In the genomic region with DNA sequence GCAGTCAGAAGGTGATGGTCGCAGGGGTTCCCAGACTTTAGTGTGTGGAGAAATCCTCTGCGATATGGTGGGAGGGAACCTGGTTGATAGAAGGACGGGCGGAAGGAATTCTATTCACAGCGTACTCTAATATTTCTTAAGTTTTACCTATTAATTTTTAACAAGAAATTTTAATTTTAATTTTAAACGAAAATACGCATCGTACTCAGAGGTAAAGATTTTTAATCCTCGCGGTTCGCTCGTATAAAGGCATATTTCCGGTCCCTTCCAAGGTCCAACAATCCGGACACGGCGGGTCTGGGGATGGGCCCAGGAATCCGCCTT, we compare ENCODE assay signal across 8 cellular contexts. TPM values are rescaled to one million over a fixed set of nuclear protein-coding genes. Genes with fewer than 3 reads are reported as not detected.
A peak's percentile ranks its signal among the peaks of the same experiment; 100 is the strongest.
DNase-seq lines count a peak whose midpoint lies in the region; ATAC-seq and TF ChIP-seq lines count a peak whose summit lies in the region.

No MANE protein-coding gene starts in this region.

- H3K36me3 Mint-ChIP-seq in glutamatergic neuron (ENCODE audit: unreplicated experiment) = no peaks in the 10 kb centered on the region

- TF ChIP-seq CTCF in WERI-Rb-1 (IDR thresholded peaks at IDR 0.05; ENCODE audit: low read depth, low read length) (no peak), glutamatergic neuron (IDR thresholded peaks at IDR 0.05; ENCODE audit: partially characterized antibody, unreplicated experiment) (no peak), foreskin keratinocyte (conservative IDR thresholded peaks at IDR 0.05) (no peak)

- H3K4me1 Mint-ChIP-seq in glutamatergic neuron (ENCODE audit: low read depth, unreplicated experiment) = peaks cover 6% of the 10 kb centered on the region

- H3K27ac Mint-ChIP-seq in glutamatergic neuron (ENCODE audit: unreplicated experiment) = peak overlapping the region; percentile 79

- H3K9me3 Mint-ChIP-seq in glutamatergic neuron (ENCODE audit: unreplicated experiment) = peaks cover 9% of the 10 kb centered on the region

- H3K4me1 ChIP-seq in foreskin keratinocyte = peaks cover 26% of the 10 kb centered on the region

- H3K27me3 Mint-ChIP-seq in glutamatergic neuron (ENCODE audit: unreplicated experiment) = peaks cover 9% of the 10 kb centered on the region

- no peaks in the 10 kb centered on the region for H3K9me3 ChIP-seq in WERI-Rb-1 (ENCODE audit: severe bottlenecking)

- ATAC-seq in GM19452 (IDR thresholded peaks at IDR 0.05; ENCODE audit: unreplicated experiment) (no peak), foreskin keratinocyte (no peak)

- H3K27ac ChIP-seq in WERI-Rb-1 (peak overlapping the region; percentile 76), skin epidermis (peak overlapping the region in 10 of 21 experiments; percentile 49 to 88 (median 80)), foreskin keratinocyte (no peak overlapping the region)

- H3K4me3 ChIP-seq in H7 (ENCODE audit: insufficient read depth, low read depth, low read length) = peak overlapping the region; percentile 24
- H3K4me3 ChIP-seq in WERI-Rb-1 (ENCODE audit: low read depth, low read length) = peak overlapping the region; percentile 57
- H3K4me3 ChIP-seq in skin epidermis = peak overlapping the region; percentile 44 to 92 (median 77)

- DNase-seq in H7 (no peak), WERI-Rb-1 (no peak), glutamatergic neuron (no peak), globus pallidus (ENCODE audit: low spot score) (no peak), DMS153 (lab: John Stamatoyannopoulos, UW) (no peak), foreskin keratinocyte (no peak)

- H3K36me3 ChIP-seq in H7 (replicated peaks; ENCODE audit: control insufficient read depth, insufficient read depth, low read length) = no peaks in the 10 kb centered on the region
- H3K36me3 ChIP-seq in WERI-Rb-1 = no peaks in the 10 kb centered on the region; the same call in 1 of the 2 replicates

- peak overlapping the region; percentile 87 for H3K4me3 Mint-ChIP-seq in glutamatergic neuron (ENCODE audit: unreplicated experiment)

- peaks cover 11% of the 10 kb centered on the region for H3K27me3 ChIP-seq in H7 (ENCODE audit: control insufficient read depth, insufficient read depth, low read length)
- no peaks in the 10 kb centered on the region for H3K27me3 ChIP-seq in WERI-Rb-1 (ENCODE audit: insufficient read depth, low read depth, severe bottlenecking)
- H3K27me3 ChIP-seq in foreskin keratinocyte = no peaks in the 10 kb centered on the region

RNA-seq across cellular contexts. Expression of a gene that starts 0.3 kb away (rescaled TPM):
- total RNA-seq in H7 (2014; rRNA removed; shearing (Covaris generic)) = 10.9 and 12.4 TPM in 2 replicates
- total RNA-seq in glutamatergic neuron (ENCODE audit: unreplicated experiment) (15.7 TPM), foreskin keratinocyte (14.5 and 14.9 TPM in 2 replicates)
- 12.0 and 13.2 TPM in 2 replicates for polyA plus RNA-seq in foreskin keratinocyte

RNA-seq across cellular contexts. Expression of a gene that starts 14.0 kb away (rescaled TPM):
- total RNA-seq in H7 (2014; rRNA removed; shearing (Covaris generic)) = 10.5 and 11.8 TPM in 2 replicates
- 0.81 TPM for total RNA-seq in glutamatergic neuron (ENCODE audit: unreplicated experiment)
- total RNA-seq in foreskin keratinocyte = 7.7 and 8.1 TPM in 2 replicates
- 6.0 and 6.5 TPM in 2 replicates for polyA plus RNA-seq in foreskin keratinocyte

RNA-seq across cellular contexts. Expression of a gene that starts 47.0 kb away (rescaled TPM):
- 45.2 and 50.7 TPM in 2 replicates for total RNA-seq in H7 (2014; rRNA removed; shearing (Covaris generic))
- 67.9 TPM for total RNA-seq in glutamatergic neuron (ENCODE audit: unreplicated experiment)
- 52.3 and 55.8 TPM in 2 replicates for total RNA-seq in foreskin keratinocyte
- polyA plus RNA-seq in foreskin keratinocyte = 47.3 and 51.7 TPM in 2 replicates

RNA-seq across cellular contexts. Expression of a gene that starts 47.4 kb away (rescaled TPM):
- total RNA-seq in H7 (2014; rRNA removed; shearing (Covaris generic)) = not detected in 2 replicates
- total RNA-seq in glutamatergic neuron (ENCODE audit: unreplicated experiment) (not detected), foreskin keratinocyte (0.28 and 0.34 TPM in 2 replicates)
- polyA plus RNA-seq in foreskin keratinocyte = 0.14 and 0.21 TPM in 2 replicates

Comparison
In these comparisons a context has a peak if more than half of its experiments do, and no peak if none do; other contexts are left out.
1. H3K4me3 ChIP-seq: peak in every context shown above with its lines; median percentile 77 in skin epidermis; 57 in WERI-Rb-1; 24 in H7.